In the genomic region with DNA sequence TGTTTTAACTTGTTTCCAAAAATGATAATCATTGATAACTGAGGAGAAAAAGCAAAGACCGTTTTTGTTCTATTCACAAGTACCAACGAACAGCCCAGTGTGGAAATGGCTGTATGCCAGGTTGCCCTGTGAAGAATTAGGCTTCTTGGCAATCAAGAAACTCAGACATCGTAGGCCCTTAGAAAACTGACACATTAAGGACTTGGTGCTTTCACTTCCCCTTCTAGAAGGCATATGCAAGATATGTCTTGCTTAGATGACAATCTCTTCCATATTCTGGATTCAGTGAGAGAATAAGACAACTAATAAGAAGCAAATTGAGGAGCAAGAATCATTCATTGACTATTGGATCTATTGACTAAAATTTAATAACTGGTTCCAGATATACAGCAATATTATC, we compare ENCODE assay signal across 11 cellular contexts. TPM values are rescaled to one million over a fixed set of nuclear protein-coding genes. Genes with fewer than 3 reads are reported as not detected.
DNase-seq lines count a peak whose midpoint lies in the region; ATAC-seq and TF ChIP-seq lines count a peak whose summit lies in the region.
"Had no signal": no experiment of that assay in that cellular context is flagged by ENCODE, and none has a peak within 500 bp of the region (broad histone marks: within the 10 kb centered on the region; RNA-seq: fewer than 3 reads in every experiment).

No MANE protein-coding gene starts in this region.

- TF ChIP-seq CTCF in glutamatergic neuron (IDR thresholded peaks at IDR 0.05; ENCODE audit: partially characterized antibody, unreplicated experiment) = no peak

- H3K79me1 ChIP-seq in trophoblast cell (ENCODE audit: low read length) = no peaks in the 10 kb centered on the region

- H3K18ac ChIP-seq in trophoblast cell (ENCODE audit: low read length) = no peak overlapping the region

- H3K14ac ChIP-seq in trophoblast cell (ENCODE audit: low read length) = no peak overlapping the region

- H3K9ac ChIP-seq in trophoblast cell (ENCODE audit: low read length) = no peak overlapping the region

- H2BK120ac ChIP-seq in trophoblast cell (ENCODE audit: insufficient read depth, low read length, poor library complexity) = no peak overlapping the region

- no peak overlapping the region for H3K23ac ChIP-seq in trophoblast cell (ENCODE audit: low read length)

- H3K4me1 ChIP-seq in trophoblast cell (ENCODE audit: control insufficient read depth in 1 of 2, insufficient read depth in 2 of 2, low read length in 2 of 2) = no peaks in the 10 kb centered on the region

- peaks cover 4% of the 10 kb centered on the region for H3K4me1 Mint-ChIP-seq in activated CD4-positive, alpha-beta T cell treated with anti-CD3 and anti-CD28 coated beads, Interleukin-2, amount 10 ng/mL, durations not matched to agents 24 days and 14 days
- H3K4me1 Mint-ChIP-seq in activated CD4-positive, alpha-beta T cell treated with anti-CD3 and anti-CD28 coated beads for 36 hours = peaks cover 3% of the 10 kb centered on the region
- H3K4me1 Mint-ChIP-seq in activated CD4-positive, alpha-beta memory T cell treated with anti-CD3 and anti-CD28 coated beads for 36 hours (ENCODE audit: low read depth) = no peaks in the 10 kb centered on the region
- no peaks in the 10 kb centered on the region for H3K4me1 Mint-ChIP-seq in glutamatergic neuron (ENCODE audit: low read depth, unreplicated experiment)
- H3K4me1 Mint-ChIP-seq in activated T-helper 1 cell treated with anti-CD3 and anti-CD28 coated beads, Interleukin-12 subunit alpha, Interleukin-12 subunit beta, Interleukin-2, Interleukin-4 antibody, amounts not matched to agents 30 ng/mL and 10 ng/mL and 1 ng/mL, durations not matched to agents 14 hours and 24 hours and 36 hours (ENCODE audit: low read depth) = no peaks in the 10 kb centered on the region

- H2BK12ac ChIP-seq in trophoblast cell (ENCODE audit: low read length) = no peak overlapping the region

- CTCF ChIA-PET in activated CD4-positive, alpha-beta T cell treated with anti-CD3 and anti-CD28 coated beads for 36 hours (lab: Charles Lee) = no interaction called here
- CTCF ChIA-PET in activated CD4-positive, alpha-beta memory T cell treated with anti-CD3 and anti-CD28 coated beads for 36 hours (lab: Charles Lee) = no interaction called here

- H3K4me3 ChIP-seq in trophoblast cell (ENCODE audit: low read depth, low read length) = no peak overlapping the region
- H3K4me3 ChIP-seq: cardiac muscle cell had no signal

- no peak overlapping the region for H2AFZ ChIP-seq in trophoblast cell (ENCODE audit: insufficient read depth, low read length, poor library complexity)

- H3K27ac ChIP-seq in trophoblast cell (ENCODE audit: low read depth, low read length) = no peak overlapping the region
- H3K27ac ChIP-seq: cardiac muscle cell had no signal

- H3K4ac ChIP-seq in trophoblast cell (ENCODE audit: low read depth, low read length) = no peak overlapping the region

- H3K27ac Mint-ChIP-seq in activated CD4-positive, alpha-beta T cell treated with anti-CD3 and anti-CD28 coated beads, Interleukin-2, amount 10 ng/mL, durations not matched to agents 24 days and 14 days = no peak overlapping the region
- H3K27ac Mint-ChIP-seq in activated CD4-positive, alpha-beta T cell treated with anti-CD3 and anti-CD28 coated beads for 36 hours = no peak overlapping the region
- H3K27ac Mint-ChIP-seq in activated CD4-positive, alpha-beta memory T cell treated with anti-CD3 and anti-CD28 coated beads for 36 hours = no peak overlapping the region
- no peak overlapping the region for H3K27ac Mint-ChIP-seq in glutamatergic neuron (ENCODE audit: unreplicated experiment)
- H3K27ac Mint-ChIP-seq in activated T-helper 1 cell treated with anti-CD3 and anti-CD28 coated beads, Interleukin-12 subunit alpha, Interleukin-12 subunit beta, Interleukin-2, Interleukin-4 antibody, amounts not matched to agents 30 ng/mL and 10 ng/mL and 1 ng/mL, durations not matched to agents 14 hours and 24 hours and 36 hours = no peak overlapping the region

- H3K4me2 ChIP-seq in trophoblast cell (ENCODE audit: low read length) = no peak overlapping the region

- no peaks in the 10 kb centered on the region for H3K79me2 ChIP-seq in trophoblast cell (ENCODE audit: control insufficient read depth, insufficient read depth, low read length, poor library complexity)

- POLR2A ChIA-PET in activated CD4-positive, alpha-beta T cell treated with anti-CD3 and anti-CD28 coated beads for 36 hours (lab: Charles Lee) = no interaction called here
- POLR2A ChIA-PET in activated CD4-positive, alpha-beta memory T cell treated with anti-CD3 and anti-CD28 coated beads for 36 hours (lab: Charles Lee) = no interaction called here

- H3K36me3 Mint-ChIP-seq in activated CD4-positive, alpha-beta T cell treated with anti-CD3 and anti-CD28 coated beads, Interleukin-2, amount 10 ng/mL, durations not matched to agents 24 days and 14 days (ENCODE audit: low read depth) = peaks cover 8% of the 10 kb centered on the region
- peaks cover 9% of the 10 kb centered on the region for H3K36me3 Mint-ChIP-seq in activated CD4-positive, alpha-beta T cell treated with anti-CD3 and anti-CD28 coated beads for 36 hours (ENCODE audit: low read depth)
- no peaks in the 10 kb centered on the region for H3K36me3 Mint-ChIP-seq in activated CD4-positive, alpha-beta memory T cell treated with anti-CD3 and anti-CD28 coated beads for 36 hours
- no peaks in the 10 kb centered on the region for H3K36me3 Mint-ChIP-seq in glutamatergic neuron (ENCODE audit: unreplicated experiment)
- H3K36me3 Mint-ChIP-seq in activated T-helper 1 cell treated with anti-CD3 and anti-CD28 coated beads, Interleukin-12 subunit alpha, Interleukin-12 subunit beta, Interleukin-2, Interleukin-4 antibody, amounts not matched to agents 30 ng/mL and 10 ng/mL and 1 ng/mL, durations not matched to agents 14 hours and 24 hours and 36 hours (ENCODE audit: low read depth) = peaks cover 11% of the 10 kb centered on the region

- H3K27me3 Mint-ChIP-seq in activated CD4-positive, alpha-beta T cell treated with anti-CD3 and anti-CD28 coated beads, Interleukin-2, amount 10 ng/mL, durations not matched to agents 24 days and 14 days = peaks cover 2% of the 10 kb centered on the region
- no peaks in the 10 kb centered on the region for H3K27me3 Mint-ChIP-seq in activated CD4-positive, alpha-beta T cell treated with anti-CD3 and anti-CD28 coated beads for 36 hours
- no peaks in the 10 kb centered on the region for H3K27me3 Mint-ChIP-seq in activated CD4-positive, alpha-beta memory T cell treated with anti-CD3 and anti-CD28 coated beads for 36 hours
- H3K27me3 Mint-ChIP-seq in glutamatergic neuron (ENCODE audit: unreplicated experiment) = peaks cover 3% of the 10 kb centered on the region
- H3K27me3 Mint-ChIP-seq in activated T-helper 1 cell treated with anti-CD3 and anti-CD28 coated beads, Interleukin-12 subunit alpha, Interleukin-12 subunit beta, Interleukin-2, Interleukin-4 antibody, amounts not matched to agents 30 ng/mL and 10 ng/mL and 1 ng/mL, durations not matched to agents 14 hours and 24 hours and 36 hours (ENCODE audit: insufficient read depth) = no peaks in the 10 kb centered on the region

- peak; percentile 28 for DNase-seq in activated CD4-positive, alpha-beta T cell treated with anti-CD3 and anti-CD28 coated beads, Interleukin-2, amount 10 ng/mL, durations not matched to agents 24 days and 14 days
- DNase-seq in activated CD4-positive, alpha-beta T cell treated with anti-CD3 and anti-CD28 coated beads for 36 hours = no peak
- DNase-seq in RPMI8226 (peak; percentile 87), trophoblast cell (no peak), glutamatergic neuron (no peak)
- DNase-seq in activated CD4-positive, alpha-beta memory T cell treated with anti-CD3 and anti-CD28 coated beads for 36 hours = no peak
- DNase-seq in activated T-helper 1 cell treated with anti-CD3 and anti-CD28 coated beads, Interleukin-12 subunit alpha, Interleukin-12 subunit beta, Interleukin-2, Interleukin-4 antibody, amounts not matched to agents 30 ng/mL and 10 ng/mL and 1 ng/mL, durations not matched to agents 14 hours and 24 hours and 36 hours (ENCODE audit: low spot score) = no peak
- DNase-seq: activated CD4-positive, alpha-beta T cell treated with anti-CD3 and anti-CD28 coated beads for 4 hours; NCI-H1694 treated with DMSO at 0.1 percent for 48 hours had no signal

- H3K4me3 Mint-ChIP-seq in activated CD4-positive, alpha-beta T cell treated with anti-CD3 and anti-CD28 coated beads, Interleukin-2, amount 10 ng/mL, durations not matched to agents 24 days and 14 days = no peak overlapping the region
- H3K4me3 Mint-ChIP-seq in activated CD4-positive, alpha-beta T cell treated with anti-CD3 and anti-CD28 coated beads for 36 hours = no peak overlapping the region
- no peak overlapping the region for H3K4me3 Mint-ChIP-seq in activated CD4-positive, alpha-beta memory T cell treated with anti-CD3 and anti-CD28 coated beads for 36 hours
- H3K4me3 Mint-ChIP-seq in glutamatergic neuron (ENCODE audit: unreplicated experiment) = no peak overlapping the region
- no peak overlapping the region for H3K4me3 Mint-ChIP-seq in activated T-helper 1 cell treated with anti-CD3 and anti-CD28 coated beads, Interleukin-12 subunit alpha, Interleukin-12 subunit beta, Interleukin-2, Interleukin-4 antibody, amounts not matched to agents 30 ng/mL and 10 ng/mL and 1 ng/mL, durations not matched to agents 14 hours and 24 hours and 36 hours

- WGBS in trophoblast cell (ENCODE audit: extremely low coverage, insufficient coverage, insufficient read length) = no CpG with 5 or more reads among the region's 3 CpGs

- H2AK5ac ChIP-seq in trophoblast cell (ENCODE audit: low read length) = no peak overlapping the region

- no peak overlapping the region for H4K12ac ChIP-seq in trophoblast cell (ENCODE audit: low read depth, low read length)

- H4K91ac ChIP-seq in trophoblast cell (ENCODE audit: low read depth, low read length) = no peak overlapping the region

- H3K9me3 ChIP-seq in trophoblast cell (ENCODE audit: insufficient read depth, low read depth, low read length) = no peaks in the 10 kb centered on the region

- intact Hi-C loops in activated CD4-positive, alpha-beta T cell treated with anti-CD3 and anti-CD28 coated beads, Interleukin-2, amount 10 ng/mL, durations not matched to agents 24 days and 14 days (cut with micrococcal nuclease) = no loop called here
- intact Hi-C loops in activated CD4-positive, alpha-beta T cell treated with anti-CD3 and anti-CD28 coated beads for 36 hours (cut with DNase I, micrococcal nuclease) = no loop called here
- intact Hi-C loops in activated CD4-positive, alpha-beta memory T cell treated with anti-CD3 and anti-CD28 coated beads for 36 hours (cut with micrococcal nuclease) = no loop called here
- intact Hi-C loops in activated T-helper 1 cell treated with anti-CD3 and anti-CD28 coated beads, Interleukin-12 subunit alpha, Interleukin-12 subunit beta, Interleukin-2, Interleukin-4 antibody, amounts not matched to agents 30 ng/mL and 10 ng/mL and 1 ng/mL, durations not matched to agents 14 hours and 24 hours and 36 hours (cut with micrococcal nuclease) = no loop called here

- no peaks in the 10 kb centered on the region for H3K27me3 ChIP-seq in trophoblast cell (ENCODE audit: insufficient read depth, low read length)
- H3K27me3 ChIP-seq: cardiac muscle cell had no signal

- ATAC-seq in activated CD4-positive, alpha-beta T cell treated with anti-CD3 and anti-CD28 coated beads for 36 hours = no peak
- peak; percentile 98 for ATAC-seq in HG03060 (IDR thresholded peaks at IDR 0.05; ENCODE audit: low read depth, unreplicated experiment)

- no peaks in the 10 kb centered on the region for H3K9me3 Mint-ChIP-seq in activated CD4-positive, alpha-beta T cell treated with anti-CD3 and anti-CD28 coated beads, Interleukin-2, amount 10 ng/mL, durations not matched to agents 24 days and 14 days
- H3K9me3 Mint-ChIP-seq in activated CD4-positive, alpha-beta T cell treated with anti-CD3 and anti-CD28 coated beads for 36 hours (ENCODE audit: low read depth) = no peaks in the 10 kb centered on the region
- H3K9me3 Mint-ChIP-seq in activated CD4-positive, alpha-beta memory T cell treated with anti-CD3 and anti-CD28 coated beads for 36 hours = no peaks in the 10 kb centered on the region
- no peaks in the 10 kb centered on the region for H3K9me3 Mint-ChIP-seq in glutamatergic neuron (ENCODE audit: unreplicated experiment)
- no peaks in the 10 kb centered on the region for H3K9me3 Mint-ChIP-seq in activated T-helper 1 cell treated with anti-CD3 and anti-CD28 coated beads, Interleukin-12 subunit alpha, Interleukin-12 subunit beta, Interleukin-2, Interleukin-4 antibody, amounts not matched to agents 30 ng/mL and 10 ng/mL and 1 ng/mL, durations not matched to agents 14 hours and 24 hours and 36 hours

- H3K36me3 ChIP-seq in trophoblast cell (ENCODE audit: control insufficient read depth in 1 of 2, insufficient read depth in 2 of 2, low read length in 2 of 2) = peaks cover 0 to 3% of the 10 kb centered on the region in 2 experiments

- H4K8ac ChIP-seq in trophoblast cell (ENCODE audit: low read depth, low read length) = no peak overlapping the region

- no peak overlapping the region for H2BK5ac ChIP-seq in trophoblast cell (ENCODE audit: low read depth, low read length, poor library complexity)

RNA-seq across cellular contexts. Expression of gene ANAPC10, which starts 56.6 kb away (rescaled TPM):
- 26.7 and 30.4 TPM in 2 replicates for total RNA-seq in activated CD4-positive, alpha-beta T cell treated with anti-CD3 and anti-CD28 coated beads, Interleukin-2, amount 10 ng/mL, durations not matched to agents 24 days and 14 days
- 10 to 100 TPM; 27.7 to 31.5 TPM for total RNA-seq in activated CD4-positive, alpha-beta T cell treated with anti-CD3 and anti-CD28 coated beads for 36 hours
- total RNA-seq in activated CD4-positive, alpha-beta memory T cell treated with anti-CD3 and anti-CD28 coated beads for 36 hours = 10 to 100 TPM; 28.2 to 28.3 TPM
- polyA plus RNA-seq in trophoblast cell (2013) = 13.8 and 14.1 TPM in 2 replicates
- total RNA-seq in glutamatergic neuron (ENCODE audit: unreplicated experiment) = 16.2 TPM
- 25.4 and 32.1 TPM in 2 replicates for total RNA-seq in activated T-helper 1 cell treated with anti-CD3 and anti-CD28 coated beads, Interleukin-12 subunit alpha, Interleukin-12 subunit beta, Interleukin-2, Interleukin-4 antibody, amounts not matched to agents 30 ng/mL and 10 ng/mL and 1 ng/mL, durations not matched to agents 14 hours and 24 hours and 36 hours

RNA-seq across cellular contexts. Expression of gene ABCE1, which starts 56.7 kb away (rescaled TPM):
- 191 and 194 TPM in 2 replicates for total RNA-seq in activated CD4-positive, alpha-beta T cell treated with anti-CD3 and anti-CD28 coated beads, Interleukin-2, amount 10 ng/mL, durations not matched to agents 24 days and 14 days
- 100 to 1,000 TPM; 148 to 172 TPM for total RNA-seq in activated CD4-positive, alpha-beta T cell treated with anti-CD3 and anti-CD28 coated beads for 36 hours
- 100 to 1,000 TPM; 138 to 145 TPM for total RNA-seq in activated CD4-positive, alpha-beta memory T cell treated with anti-CD3 and anti-CD28 coated beads for 36 hours
- 49.1 TPM in 2 replicates for polyA plus RNA-seq in trophoblast cell (2013)
- total RNA-seq in glutamatergic neuron (ENCODE audit: unreplicated experiment) = 36.2 TPM
- total RNA-seq in activated T-helper 1 cell treated with anti-CD3 and anti-CD28 coated beads, Interleukin-12 subunit alpha, Interleukin-12 subunit beta, Interleukin-2, Interleukin-4 antibody, amounts not matched to agents 30 ng/mL and 10 ng/mL and 1 ng/mL, durations not matched to agents 14 hours and 24 hours and 36 hours = 155 and 176 TPM in 2 replicates

Comparison
In these comparisons a context has a peak if more than half of its experiments do, and no peak if none do; other contexts are left out.
1. DNase-seq: peak in activated CD4-positive, alpha-beta T cell treated with anti-CD3 and anti-CD28 coated beads, Interleukin-2, amount 10 ng/mL, durations not matched to agents 24 days and 14 days (single experiment) and RPMI8226 (single experiment); none in activated CD4-positive, alpha-beta T cell treated with anti-CD3 and anti-CD28 coated beads for 36 hours (single experiment), activated CD4-positive, alpha-beta memory T cell treated with anti-CD3 and anti-CD28 coated beads for 36 hours (single experiment), trophoblast cell (0 of 2), glutamatergic neuron (single experiment) and activated T-helper 1 cell treated with anti-CD3 and anti-CD28 coated beads, Interleukin-12 subunit alpha, Interleukin-12 subunit beta, Interleukin-2, Interleukin-4 antibody, amounts not matched to agents 30 ng/mL and 10 ng/mL and 1 ng/mL, durations not matched to agents 14 hours and 24 hours and 36 hours (single experiment).